In genomic region chr19:52296773-52297600, GRCh38 we compare ENCODE assay signal across 8 cellular contexts. TPM values are rescaled to one million over a fixed set of nuclear protein-coding genes. Genes with fewer than 3 reads are reported as not detected.
DNase-seq lines count a peak whose midpoint lies in the region; ATAC-seq, FAIRE-seq and TF ChIP-seq lines count a peak whose summit lies in the region.

TSS of gene ZNF480 (plus strand) at chr19:52297169. CDS start at chr19:52300413, 3,244 bp downstream.

- H4K20me1 ChIP-seq in GM23248 (ENCODE audit: insufficient read depth): no peaks in the 10 kb centered on the region

- peak; percentile 79 for DNase-seq in COR-L47 (lab: John Stamatoyannopoulos, UW)
- peak; percentile 88 for DNase-seq in GM23248
- peak; percentile 59 for DNase-seq in NCI-H128 (lab: John Stamatoyannopoulos, UW; ENCODE audit: unreplicated experiment)
- DNase-seq in T follicular helper cell (ENCODE audit: low read depth): peak; percentile 81
- DNase-seq in activated naive CD8-positive, alpha-beta T cell treated with anti-CD3 and anti-CD28 coated beads, Interleukin-2, amount 50 U/mL, for 24 hours: peak; percentile 75
- peak; percentile 81 to 86 for DNase-seq in cardiac muscle cell (ENCODE audit: low read depth in 1 of 2, low spot score in 1 of 2)
- peak; percentile 82 to 95 (median 88) for DNase-seq in pancreas

- H3K4me2 ChIP-seq in GM23248 (ENCODE audit: unreplicated experiment): peak within 1 kb of the TSS; percentile 92

- H3K27me3 ChIP-seq in GM23248 (replicated peaks; ENCODE audit: insufficient read depth) (no peaks in the 10 kb centered on the region), cardiac muscle cell (no peaks in the 10 kb centered on the region), pancreas (no peaks in the 10 kb centered on the region), thymus (ENCODE audit: control insufficient read depth, insufficient read depth) (no peaks in the 10 kb centered on the region)

- H3K27ac Mint-ChIP-seq in activated naive CD8-positive, alpha-beta T cell treated with anti-CD3 and anti-CD28 coated beads, Interleukin-2, amount 50 U/mL, for 24 hours: peak within 1 kb of the TSS; percentile 94

- H3K36me3 ChIP-seq in GM23248 (ENCODE audit: low read depth) (peaks cover 6% of the 10 kb centered on the region), cardiac muscle cell (peaks cover 17% of the 10 kb centered on the region), pancreas (peaks cover 3 to 17% (median 12%) of the 10 kb centered on the region in 3 donors), thymus (ENCODE audit: control insufficient read depth, insufficient read depth) (peaks cover 30% of the 10 kb centered on the region)

- H3K4me1 Mint-ChIP-seq in activated naive CD8-positive, alpha-beta T cell treated with anti-CD3 and anti-CD28 coated beads, Interleukin-2, amount 50 U/mL, for 24 hours: peaks cover 18% of the 10 kb centered on the region

- peak within 1 kb of the TSS; percentile 100 for H2AFZ ChIP-seq in GM23248

- 1 to 2% methylated on average over 49 to 53 of the region's 75 CpGs for WGBS in GM23248 (ENCODE audit: low coverage in 1 of 2, low lambda C conversion rate in 2 of 2, missing lambda C conversion rate in 2 of 2), 2 experiments
- 0 to 1% methylated on average over 41 to 63 of the region's 75 CpGs for WGBS in pancreas, 2 donors
- under 1% methylated on average over 74 of the region's 75 CpGs for WGBS in thymus

- H3K4me3 Mint-ChIP-seq in activated naive CD8-positive, alpha-beta T cell treated with anti-CD3 and anti-CD28 coated beads, Interleukin-2, amount 50 U/mL, for 24 hours: peak within 1 kb of the TSS; percentile 89

- H3K36me3 Mint-ChIP-seq in activated naive CD8-positive, alpha-beta T cell treated with anti-CD3 and anti-CD28 coated beads, Interleukin-2, amount 50 U/mL, for 24 hours (ENCODE audit: low read depth): peaks cover 60% of the 10 kb centered on the region

- intact Hi-C loops in pancreas (cut with DNase I): no loop called here

- H3F3A ChIP-seq in GM23248 (ENCODE audit: insufficient read depth): peaks cover 17% of the 10 kb centered on the region; the same call in 1 of the 2 replicates

- peak within 1 kb of the TSS; percentile 99 for H3K9ac ChIP-seq in GM23248

- peak; percentile 81 for ATAC-seq in activated naive CD8-positive, alpha-beta T cell treated with anti-CD3 and anti-CD28 coated beads, Interleukin-2, amount 50 U/mL, for 24 hours
- ATAC-seq in pancreas: peak; percentile 89 to 91 (median 90)

- peak within 1 kb of the TSS; percentile 99 for H3K4me3 ChIP-seq in GM23248
- H3K4me3 ChIP-seq in cardiac muscle cell: peak within 1 kb of the TSS; percentile 98
- peak within 1 kb of the TSS; percentile 51 to 82 (median 74) for H3K4me3 ChIP-seq in pancreas
- peak within 1 kb of the TSS; percentile 94 for H3K4me3 ChIP-seq in thymus (ENCODE audit: low read length)

- H3K9me2 ChIP-seq in GM23248 (ENCODE audit: insufficient read depth): no peaks in the 10 kb centered on the region

- in situ Hi-C loops in GM23248 (cut with MboI): no loop called here

- no peak for FAIRE-seq in pancreas (lab: Jason Lieb, UNC)

- H3K27ac ChIP-seq in GM23248: peak within 1 kb of the TSS; percentile 93
- peak within 1 kb of the TSS; percentile 93 for H3K27ac ChIP-seq in cardiac muscle cell
- H3K27ac ChIP-seq in pancreas: peak within 1 kb of the TSS; percentile 76 to 90 (median 83)
- H3K27ac ChIP-seq in thymus (ENCODE audit: low read depth): peak within 1 kb of the TSS; percentile 96

- H3K9me3 Mint-ChIP-seq in activated naive CD8-positive, alpha-beta T cell treated with anti-CD3 and anti-CD28 coated beads, Interleukin-2, amount 50 U/mL, for 24 hours: peaks cover 64% of the 10 kb centered on the region

- no peaks in the 10 kb centered on the region for H3K27me3 Mint-ChIP-seq in activated naive CD8-positive, alpha-beta T cell treated with anti-CD3 and anti-CD28 coated beads, Interleukin-2, amount 50 U/mL, for 24 hours

- H3K79me2 ChIP-seq in GM23248 (ENCODE audit: insufficient read depth): peaks cover 8% of the 10 kb centered on the region; the same call in 1 of the 2 replicates

- peak; percentile 15 for TF ChIP-seq CTCF in cardiac muscle cell (IDR thresholded peaks at IDR 0.05; ENCODE audit: low read depth, low read length)
- TF ChIP-seq CTCF in pancreas (IDR thresholded peaks at IDR 0.05): no peak

- H3K4me1 ChIP-seq in GM23248 (ENCODE audit: insufficient read depth) (no peaks in the 10 kb centered on the region), cardiac muscle cell (ENCODE audit: low read depth) (peaks cover 8% of the 10 kb centered on the region), pancreas (no peaks in the 10 kb centered on the region), thymus (ENCODE audit: control insufficient read depth, insufficient read depth, low read length) (peaks cover 10% of the 10 kb centered on the region)

- H3K9me3 ChIP-seq in GM23248 (ENCODE audit: low read depth) (no peaks in the 10 kb centered on the region), cardiac muscle cell (ENCODE audit: low read depth) (no peaks in the 10 kb centered on the region), pancreas (no peaks in the 10 kb centered on the region), thymus (ENCODE audit: control insufficient read depth) (peaks cover 10% of the 10 kb centered on the region)

RNA-seq across cellular contexts. Expression of gene ZNF480, which starts in this region (rescaled TPM):
- 3.8 and 5.3 TPM in 2 replicates for total RNA-seq in GM23248 (2014; rRNA removed; shearing (Covaris generic))
- polyA plus RNA-seq in GM23248 (2016; fragmentation: Nextera tagmentation; extraction: Ambion mirVana) (6.6 and 7.3 TPM in 2 replicates), cardiac muscle cell (20.6 and 24.7 TPM in 2 replicates), pancreas (1 to 10 TPM; 2.5 to 3.4 TPM), thymus (7.2 TPM)
- total RNA-seq in cardiac muscle cell (13.6 and 19.0 TPM in 2 replicates), pancreas (1 to 10 TPM; 4.6 to 9.4 (median 5.2) TPM)

Comparison
In these comparisons a context has a peak if more than half of its experiments do, and no peak if none do; other contexts are left out.
1. Peak in every context shown above with its lines: DNase-seq, ATAC-seq, H3K4me3 ChIP-seq and H3K27ac ChIP-seq.